12 cellular contexts compared by ENCODE assay signal in the genomic region with DNA sequence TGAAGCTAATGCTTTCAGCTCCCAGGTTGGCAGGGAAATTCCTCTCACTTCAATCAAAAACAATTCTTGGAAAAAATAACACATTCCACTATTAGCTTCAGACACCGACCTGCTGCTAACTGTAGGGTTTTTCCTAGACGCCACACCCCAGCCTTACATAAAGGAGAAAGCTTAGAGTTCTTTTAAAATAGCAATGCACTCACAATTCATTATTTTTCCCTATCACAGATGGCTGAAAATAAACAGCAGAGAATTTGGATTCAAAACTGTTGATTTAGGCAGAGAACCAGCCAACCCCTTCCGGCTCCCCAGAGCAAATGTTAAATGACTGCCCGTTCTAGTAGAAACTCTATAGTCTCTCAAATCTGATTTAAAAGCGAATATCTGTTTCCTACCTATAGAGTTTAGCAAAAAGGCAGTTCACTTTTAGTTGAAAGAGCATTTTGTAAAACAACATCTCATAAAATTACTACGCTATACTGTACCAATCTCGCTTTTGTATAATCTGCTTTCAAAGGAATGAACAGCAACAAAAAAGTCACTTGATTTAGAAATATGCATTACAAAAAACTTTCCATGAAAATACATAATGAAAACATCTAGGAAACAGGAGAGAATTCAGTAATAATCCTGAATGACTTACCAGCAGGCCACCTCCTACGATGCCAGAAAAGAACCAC. TPM values are rescaled to one million over a fixed set of nuclear protein-coding genes. Genes with fewer than 3 reads are reported as not detected.
DNase-seq lines count a peak whose midpoint lies in the region; ATAC-seq, FAIRE-seq and TF ChIP-seq lines count a peak whose summit lies in the region.
"Had no signal": no experiment of that assay in that cellular context is flagged by ENCODE, and none has a peak within 500 bp of the region (broad histone marks: within the 10 kb centered on the region; RNA-seq: fewer than 3 reads in every experiment).

No MANE protein-coding gene starts in this region.

- FAIRE-seq in GM12892 (lab: Jason Lieb, UNC), result no peak
- FAIRE-seq: urothelium cell line had no signal

- peak overlapping the region; percentile 88 for H3K27ac Mint-ChIP-seq in HFFc6
- H3K27ac Mint-ChIP-seq: T-helper 17 cell had no signal

- H3K27me3 ChIP-seq in iPS-20b (ENCODE audit: insufficient read depth, low read length), result no peaks in the 10 kb centered on the region
- H3K27me3 ChIP-seq in skeletal muscle tissue (ENCODE audit: control insufficient read depth in 3 of 3, insufficient read depth in 3 of 3, low read length in 3 of 3), result no peaks in the 10 kb centered on the region

- peaks cover 35% of the 10 kb centered on the region for H3K36me3 Mint-ChIP-seq in HFFc6 (ENCODE audit: low read depth)

- DNase-seq in HFFc6, result no peak
- DNase-seq in astrocyte of the spinal cord (ENCODE audit: low read depth, low spot score), result peak; percentile 67
- DNase-seq in C1 segment of cervical spinal cord (lab: John Stamatoyannopoulos, UW), result no peak
- no peak for DNase-seq in GM12892 (ENCODE audit: insufficient read length)
- DNase-seq: amniotic stem cell, T-helper 17 cell had no signal

- no peaks in the 10 kb centered on the region; the same call in none of the 2 replicates for H3K27me3 Mint-ChIP-seq in HFFc6 (ENCODE audit: insufficient read depth)

- H3K9ac ChIP-seq in iPS-20b (ENCODE audit: low read depth, low read length), result peak overlapping the region; percentile 4; the same call in 1 of the 2 replicates
- peak overlapping the region; percentile 50 to 76 (median 71) for H3K9ac ChIP-seq in skeletal muscle tissue (ENCODE audit: low read depth in 1 of 3, low read length in 3 of 3)
- H3K9ac ChIP-seq: KMS-11 had no signal

- TF ChIP-seq POLR2A in GM12892 (IDR thresholded peaks at IDR 0.05; ENCODE audit: low read depth, low read length), result no peak

- in situ Hi-C loops in astrocyte of the spinal cord (cut with HindIII; ENCODE audit: low sequenced_read_pairs), result no loop called here

- H3K9me3 ChIP-seq in iPS-20b (ENCODE audit: insufficient read depth, low read depth, low read length) (no peaks in the 10 kb centered on the region), skeletal muscle tissue (ENCODE audit: control insufficient read depth in 3 of 3, low read length in 3 of 3) (no peaks in the 10 kb centered on the region)

- H3K4me1 Mint-ChIP-seq in HFFc6 (ENCODE audit: low read depth), result peaks cover 81% of the 10 kb centered on the region

- TF ChIP-seq CTCF in HFFc6 (IDR thresholded peaks at IDR 0.05) (no peak), astrocyte of the spinal cord (IDR thresholded peaks at IDR 0.05; ENCODE audit: low read depth, low read length) (no peak)

- no peak overlapping the region for H3K27ac ChIP-seq in iPS-20b (ENCODE audit: low read length)
- H3K27ac ChIP-seq in skeletal muscle tissue (ENCODE audit: low read depth, low read length), result peak overlapping the region; percentile 76
- H3K27ac ChIP-seq: KMS-11 had no signal

- peak overlapping the region; percentile 52 for H3K4me3 ChIP-seq in astrocyte of the spinal cord (ENCODE audit: low read depth, low read length)
- no peak overlapping the region for H3K4me3 ChIP-seq in iPS-20b (ENCODE audit: low read length)
- H3K4me3 ChIP-seq in skeletal muscle tissue (ENCODE audit: low read length in 3 of 3), result peak overlapping the region; percentile 63 to 86 (median 71)

- H3K36me3 ChIP-seq in iPS-20b (ENCODE audit: insufficient read depth, low read depth, low read length), result no peaks in the 10 kb centered on the region
- H3K36me3 ChIP-seq in skeletal muscle tissue (ENCODE audit: control insufficient read depth in 3 of 3, insufficient read depth in 3 of 3, low read length in 3 of 3), result peaks cover 0 to 4% (median 0%) of the 10 kb centered on the region in 3 donors

- H3K4me3 Mint-ChIP-seq in HFFc6, result peak overlapping the region; percentile 82
- H3K4me3 Mint-ChIP-seq: T-helper 17 cell had no signal

- ATAC-seq in GM21576 (IDR thresholded peaks at IDR 0.05; ENCODE audit: unreplicated experiment) (no peak), HG03354 (IDR thresholded peaks at IDR 0.05; ENCODE audit: poor library complexity, severe bottlenecking, unreplicated experiment) (no peak)
- ATAC-seq: T-helper 17 cell had no signal

- H3K4me1 ChIP-seq in iPS-20b (ENCODE audit: insufficient read depth, low read length) (peaks cover 13% of the 10 kb centered on the region; the same call in 1 of the 2 replicates), skeletal muscle tissue (ENCODE audit: control insufficient read depth in 3 of 3, insufficient read depth in 3 of 3, low read length in 3 of 3) (peaks cover 3 to 13% (median 7%) of the 10 kb centered on the region in 3 donors)

- H3K9me3 Mint-ChIP-seq in HFFc6, result no peaks in the 10 kb centered on the region; the same call in 1 of the 2 replicates

RNA-seq across cellular contexts. Expression of a gene that starts 0.6 kb away (rescaled TPM):
- total RNA-seq in HFFc6 (2021; fragmentation: NEBNext Ultra II Directional; extraction: Animal tissue kit (Norgen Biotek cat#: 25700)), result 10 to 100 TPM in 4 of 6 experiments, 1 to 10 TPM in 2; 6.5 to 80.1 (median 74.8) TPM
- total RNA-seq in skeletal muscle tissue, result 81.4 TPM
- polyA plus RNA-seq in GM12892 (2012; ENCODE audit: missing spikeins), result not detected

RNA-seq across cellular contexts. Expression of a gene that starts 43.4 kb away (rescaled TPM):
- total RNA-seq in HFFc6 (2021; fragmentation: NEBNext Ultra II Directional; extraction: Animal tissue kit (Norgen Biotek cat#: 25700)), result under 1 TPM in 4 of 6 experiments, not detected in 2; 0.05 to 0.19 (median 0.09) TPM
- total RNA-seq in skeletal muscle tissue, result 6.3 TPM
- not detected for polyA plus RNA-seq in GM12892 (2012; ENCODE audit: missing spikeins)
- total RNA-seq: T-helper 17 cell had no signal
